19 cellular contexts compared by ENCODE assay signal in the genomic region with DNA sequence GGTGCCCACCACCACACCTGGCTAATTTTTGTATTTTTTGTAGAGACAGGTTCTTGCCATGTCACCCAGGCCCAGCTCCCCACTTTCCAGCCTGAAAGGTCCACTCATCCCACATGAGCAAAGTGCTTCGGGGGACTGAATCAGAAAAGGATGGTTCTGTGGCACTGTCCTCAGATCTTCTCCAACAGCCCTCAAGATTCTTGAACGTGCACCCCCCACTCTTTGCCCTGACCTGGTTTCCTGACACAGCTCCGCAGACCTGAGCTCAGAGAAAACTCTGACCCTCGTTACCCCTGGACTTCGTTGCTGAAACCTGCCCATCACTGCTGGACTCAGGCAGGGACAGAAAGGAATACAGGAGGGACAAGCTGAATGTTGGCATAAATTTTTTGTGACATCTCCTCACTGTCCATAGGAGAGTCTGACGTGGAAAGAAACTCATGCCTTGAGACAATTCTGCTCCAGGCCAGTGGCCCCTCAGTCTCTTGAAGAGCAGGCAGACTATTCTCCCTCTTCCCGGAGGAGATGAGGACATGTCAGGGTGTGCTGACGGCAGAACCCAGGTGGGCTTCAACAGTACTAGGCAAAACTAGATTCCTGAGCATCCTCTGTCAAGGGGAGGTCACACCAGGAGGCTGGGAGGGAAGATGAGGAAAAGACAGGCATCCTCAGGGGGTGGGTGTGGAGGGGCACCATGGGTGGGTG.
"Had no signal": no experiment of that assay in that cellular context is flagged by ENCODE, and none has a peak within 500 bp of the region (broad histone marks: within the 10 kb centered on the region; RNA-seq: fewer than 3 reads in every experiment).

No MANE protein-coding gene starts in this region.

- H3K27ac ChIP-seq: lower lobe of right lung, parathyroid adenoma, suprapubic skin, upper lobe of left lung had no signal

- H3K36me3 ChIP-seq: lower lobe of right lung, suprapubic skin, upper lobe of left lung had no signal

- ATAC-seq: activated naive CD8-positive, alpha-beta T cell treated with anti-CD3 and anti-CD28 coated beads, Interleukin-2, amount 50 U/mL, for 24 hours; lower lobe of right lung; stimulated activated naive B cell treated with anti-CD40 and anti-IgM and Interleukin-4, amounts not matched to agents 10 μg/mL and 1 μg/mL and 100 μg/mL, for 72 hours; WTC11 had no signal

- H3K27me3 Mint-ChIP-seq: activated naive CD8-positive, alpha-beta T cell treated with anti-CD3 and anti-CD28 coated beads, Interleukin-2, amount 50 U/mL, for 24 hours; naive B cell; stimulated activated naive B cell treated with anti-CD40 and anti-IgM and Interleukin-4, amounts not matched to agents 10 μg/mL and 1 μg/mL and 100 μg/mL, for 72 hours had no signal

- H3K4me3 Mint-ChIP-seq: activated naive CD4-positive, alpha-beta T cell treated with anti-CD3 and anti-CD28 coated beads for 36 hours; activated naive CD8-positive, alpha-beta T cell treated with anti-CD3 and anti-CD28 coated beads, Interleukin-2, amount 50 U/mL, for 24 hours; naive B cell; stimulated activated naive B cell treated with anti-CD40 and anti-IgM and Interleukin-4, amounts not matched to agents 10 μg/mL and 1 μg/mL and 100 μg/mL, for 72 hours; T-helper 1 cell treated with Interleukin-12 subunit alpha and Interleukin-12 subunit beta and Interleukin-4 antibody, amounts not matched to agents 30 μg/mL and 1 μg/mL, for 36 hours; WTC11 had no signal

- H3K4me1 Mint-ChIP-seq: activated naive CD8-positive, alpha-beta T cell treated with anti-CD3 and anti-CD28 coated beads, Interleukin-2, amount 50 U/mL, for 24 hours; stimulated activated naive B cell treated with anti-CD40 and anti-IgM and Interleukin-4, amounts not matched to agents 10 μg/mL and 1 μg/mL and 100 μg/mL, for 72 hours had no signal

- H3K27ac Mint-ChIP-seq: activated naive CD4-positive, alpha-beta T cell treated with anti-CD3 and anti-CD28 coated beads for 36 hours; activated naive CD8-positive, alpha-beta T cell treated with anti-CD3 and anti-CD28 coated beads, Interleukin-2, amount 50 U/mL, for 24 hours; activated T-helper 2 cell treated with anti-CD3 and anti-CD28 coated beads, Interferon-gamma antibody, Interleukin-2, Interleukin-4, amounts not matched to agents 10 μg/mL and 5 μg/mL and 100 μg/mL, durations not matched to agents 14 hours and 24 hours and 36 hours; stimulated activated naive B cell treated with anti-CD40 and anti-IgM and Interleukin-4, amounts not matched to agents 10 μg/mL and 1 μg/mL and 100 μg/mL, for 72 hours; T-helper 1 cell treated with Interleukin-12 subunit alpha and Interleukin-12 subunit beta and Interleukin-4 antibody, amounts not matched to agents 30 μg/mL and 1 μg/mL, for 36 hours; WTC11 had no signal

- H2AFZ ChIP-seq: parathyroid adenoma had no signal

- H3K27me3 ChIP-seq: suprapubic skin, upper lobe of left lung had no signal

- DNase-seq: activated CD4-positive, alpha-beta T cell treated with anti-CD3 and anti-CD28 coated beads for 4 hours; activated naive CD4-positive, alpha-beta T cell treated with anti-CD3 and anti-CD28 coated beads for 36 hours; activated naive CD8-positive, alpha-beta T cell treated with anti-CD3 and anti-CD28 coated beads, Interleukin-2, amount 50 U/mL, for 24 hours; activated T-cell treated with anti-CD3 and anti-CD28 coated beads, Interleukin-2, amount 50 U/mL, for 1 hour; aorta; effector CD4-positive, alpha-beta T cell; glutamatergic neuron; lower lobe of right lung; naive B cell; stimulated activated CD4-positive, alpha-beta T cell treated with anti-CD3 and anti-CD28 coated beads, Interleukin-12 subunit alpha, Interleukin-12 subunit beta, amount 100 ng/mL, for 4 hours; stimulated activated naive B cell treated with anti-CD40 and anti-IgM and Interleukin-4, amounts not matched to agents 10 μg/mL and 1 μg/mL and 100 μg/mL, for 72 hours; upper lobe of left lung had no signal

- H3K9me3 ChIP-seq: suprapubic skin had no signal

- H3K9ac ChIP-seq: parathyroid adenoma had no signal

- H3K79me2 ChIP-seq: parathyroid adenoma had no signal

- FAIRE-seq: bronchial epithelial cell, colon had no signal

- H3K4me1 ChIP-seq: lower lobe of right lung, parathyroid adenoma, suprapubic skin, upper lobe of left lung had no signal

- H3K4me3 ChIP-seq: lower lobe of right lung, suprapubic skin, upper lobe of left lung had no signal

- H3K9me3 Mint-ChIP-seq: activated T-helper 2 cell treated with anti-CD3 and anti-CD28 coated beads, Interferon-gamma antibody, Interleukin-2, Interleukin-4, amounts not matched to agents 10 μg/mL and 5 μg/mL and 100 μg/mL, durations not matched to agents 14 hours and 24 hours and 36 hours had no signal
